Comparison of ENCODE assay signal across 9 cellular contexts in genomic region chr13:28533049-28533436, GRCh38. TPM values are rescaled to one million over a fixed set of nuclear protein-coding genes. Genes with fewer than 3 reads are reported as not detected.
DNase-seq lines count a peak whose midpoint lies in the region; ATAC-seq, FAIRE-seq and TF ChIP-seq lines count a peak whose summit lies in the region.
"Had no signal": no experiment of that assay in that cellular context is flagged by ENCODE, and none has a peak within 500 bp of the region (broad histone marks: within the 10 kb centered on the region; RNA-seq: fewer than 3 reads in every experiment).

No MANE protein-coding gene starts in this region.

- no peaks in the 10 kb centered on the region for H3K27me3 ChIP-seq in testis

- 6 to 9% methylated on average over 15 to 17 of the region's 17 CpGs for WGBS in testis, 2 donors

- FAIRE-seq in kidney (lab: Jason Lieb, UNC) (no peak), RCC 7860 (lab: Jason Lieb, UNC) (no peak)

- peak overlapping the region; percentile 22 to 60 for H3K27ac ChIP-seq in kidney (ENCODE audit: low read depth in 2 of 2, low read length in 2 of 2)
- peak overlapping the region; percentile 54 to 71 for H3K27ac ChIP-seq in testis

- H3K4me3 Mint-ChIP-seq in activated T-cell treated with anti-CD3 and anti-CD28 coated beads, Interleukin-2, amount 50 U/mL, for 24 hours = peak overlapping the region; percentile 65
- H3K4me3 Mint-ChIP-seq in activated naive CD8-positive, alpha-beta T cell treated with anti-CD3 and anti-CD28 coated beads, Interleukin-2, amount 50 U/mL, for 24 hours = peak overlapping the region; percentile 59

- ATAC-seq in activated naive CD8-positive, alpha-beta T cell treated with anti-CD3 and anti-CD28 coated beads, Interleukin-2, amount 50 U/mL, for 24 hours = no peak
- ATAC-seq in GM18498 (IDR thresholded peaks at IDR 0.05; ENCODE audit: unreplicated experiment) = no peak

- peaks cover 11% of the 10 kb centered on the region for H3K4me1 Mint-ChIP-seq in activated T-cell treated with anti-CD3 and anti-CD28 coated beads, Interleukin-2, amount 50 U/mL, for 24 hours (ENCODE audit: low read depth)
- H3K4me1 Mint-ChIP-seq in activated naive CD8-positive, alpha-beta T cell treated with anti-CD3 and anti-CD28 coated beads, Interleukin-2, amount 50 U/mL, for 24 hours = peaks cover 4% of the 10 kb centered on the region

- no peaks in the 10 kb centered on the region for H3K36me3 Mint-ChIP-seq in activated T-cell treated with anti-CD3 and anti-CD28 coated beads, Interleukin-2, amount 50 U/mL, for 24 hours (ENCODE audit: low read depth)
- H3K36me3 Mint-ChIP-seq in activated naive CD8-positive, alpha-beta T cell treated with anti-CD3 and anti-CD28 coated beads, Interleukin-2, amount 50 U/mL, for 24 hours (ENCODE audit: low read depth) = no peaks in the 10 kb centered on the region

- TF ChIP-seq POLR2A in testis (IDR thresholded peaks at IDR 0.05) = no peak

- TF ChIP-seq CTCF in kidney (IDR thresholded peaks at IDR 0.05; ENCODE audit: borderline replicate concordance, extremely low read depth, insufficient read depth) = no peak
- no peak for TF ChIP-seq CTCF in testis (IDR thresholded peaks at IDR 0.05)

- H3K4me3 ChIP-seq in kidney (ENCODE audit: low read length in 2 of 2) (peak overlapping the region in 1 of 2 donors; percentile 29), testis (peak overlapping the region; percentile 59 to 60)

- no peaks in the 10 kb centered on the region for H3K9me3 ChIP-seq in kidney (ENCODE audit: control insufficient read depth in 1 of 2, low read length in 2 of 2)
- no peaks in the 10 kb centered on the region for H3K9me3 ChIP-seq in testis

- peaks cover 57% of the 10 kb centered on the region for H3K27me3 Mint-ChIP-seq in activated T-cell treated with anti-CD3 and anti-CD28 coated beads, Interleukin-2, amount 50 U/mL, for 24 hours
- peaks cover 35% of the 10 kb centered on the region for H3K27me3 Mint-ChIP-seq in activated naive CD8-positive, alpha-beta T cell treated with anti-CD3 and anti-CD28 coated beads, Interleukin-2, amount 50 U/mL, for 24 hours

- no peaks in the 10 kb centered on the region for H3K36me3 ChIP-seq in kidney (ENCODE audit: control insufficient read depth in 1 of 2, insufficient read depth in 2 of 2, low read length in 2 of 2)
- H3K36me3 ChIP-seq in testis (ENCODE audit: low read depth, missing control alignments) = no peaks in the 10 kb centered on the region

- peak overlapping the region in 1 of 2 donors; percentile 19 for H3K9ac ChIP-seq in kidney (ENCODE audit: low read length in 2 of 2)

- peak overlapping the region; percentile 56 for H3K27ac Mint-ChIP-seq in activated T-cell treated with anti-CD3 and anti-CD28 coated beads, Interleukin-2, amount 50 U/mL, for 24 hours
- H3K27ac Mint-ChIP-seq in activated naive CD8-positive, alpha-beta T cell treated with anti-CD3 and anti-CD28 coated beads, Interleukin-2, amount 50 U/mL, for 24 hours = no peak overlapping the region

- intact Hi-C loops in kidney (cut with DNase I) = no loop called here
- intact Hi-C loops in testis (cut with DNase I; ENCODE audit: low total_unique reads) = no loop called here

- DNase-seq in activated T-cell treated with anti-CD3 and anti-CD28 coated beads, Interleukin-2, amount 50 U/mL, for 24 hours = no peak
- DNase-seq in activated T-cell treated with anti-CD3 and anti-CD28 coated beads for 4 hours = no peak
- DNase-seq in activated naive CD8-positive, alpha-beta T cell treated with anti-CD3 and anti-CD28 coated beads, Interleukin-2, amount 50 U/mL, for 24 hours = no peak
- DNase-seq in kidney = no peak
- DNase-seq in testis = no peak
- no peak for DNase-seq in SW480 (ENCODE audit: low spot score)
- no peak for DNase-seq in RCC 7860 (ENCODE audit: low spot score)
- DNase-seq: activated CD4-positive, CD25-positive, alpha-beta regulatory T cell treated with anti-CD3 and anti-CD28 coated beads, Interleukin-2, amount 50 U/mL, for 72 hours had no signal

- no peaks in the 10 kb centered on the region for H3K9me3 Mint-ChIP-seq in activated T-cell treated with anti-CD3 and anti-CD28 coated beads, Interleukin-2, amount 50 U/mL, for 24 hours
- no peaks in the 10 kb centered on the region for H3K9me3 Mint-ChIP-seq in activated naive CD8-positive, alpha-beta T cell treated with anti-CD3 and anti-CD28 coated beads, Interleukin-2, amount 50 U/mL, for 24 hours

- H3K4me1 ChIP-seq in kidney (ENCODE audit: control insufficient read depth in 1 of 2, insufficient read depth in 1 of 2, low read depth in 1 of 2, low read length in 2 of 2) (peaks cover 6 to 13% of the 10 kb centered on the region in 2 donors), testis (no peaks in the 10 kb centered on the region)

RNA-seq across cellular contexts. Expression of gene FLT1, which starts 38.1 kb away (rescaled TPM):
- total RNA-seq in kidney (45.7 TPM), testis (10 to 100 TPM; 26.6 to 47.4 TPM)
- polyA plus RNA-seq in kidney (ENCODE audit: insufficient read depth, low read depth, low replicate concordance) (17.2 TPM), testis (ENCODE audit: insufficient read depth, low read depth, low replicate concordance) (48.1 TPM)
